1 cellular context compared by ENCODE assay signal in the genomic region with DNA sequence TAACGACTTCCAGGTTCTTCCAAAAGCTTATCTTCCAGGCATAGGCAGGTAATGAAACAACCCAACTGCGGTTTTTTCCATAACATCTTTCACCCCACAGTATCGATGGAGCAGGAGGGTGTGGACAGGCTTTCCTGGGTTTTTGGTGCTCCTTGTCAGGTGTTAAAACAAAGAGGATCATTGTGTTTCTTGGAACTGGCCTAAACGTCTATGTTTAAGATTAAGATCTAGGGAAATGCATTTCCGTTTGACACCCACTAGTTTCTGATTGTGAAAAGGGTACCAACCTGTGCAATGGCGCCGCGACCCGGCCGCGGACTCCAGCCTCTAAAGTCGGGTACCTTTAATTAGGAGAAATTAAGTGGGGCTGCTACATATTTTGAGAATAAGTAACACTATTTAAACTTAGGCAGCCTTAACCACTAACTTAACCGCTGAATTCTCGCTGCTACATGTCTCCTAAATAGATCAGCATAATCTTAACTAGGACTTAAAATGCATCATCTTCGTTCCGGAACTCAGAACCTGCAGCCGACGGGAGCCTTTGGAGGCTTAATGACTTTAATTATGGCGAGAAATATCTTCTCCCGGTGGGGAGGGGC.
TF ChIP-seq lines count a peak whose summit lies in the region.

No MANE protein-coding gene starts in this region.

TF ChIP-seq in WTC11, 78 proteins besides CTCF, POLR2A, EP300 and RAD21 (continued from another document):
- TF ChIP-seq ZSCAN18 (CRISPR knock-in tag; IDR thresholded peaks at IDR 0.05) (no peak), TEAD4 (CRISPR knock-in tag; IDR thresholded peaks at IDR 0.05) (no peak), ZNF219 (CRISPR knock-in tag; IDR thresholded peaks at IDR 0.05; ENCODE audit: borderline replicate concordance) (no peak), ZNF423 (CRISPR knock-in tag; IDR thresholded peaks at IDR 0.05) (no peak), FOXK1 (CRISPR knock-in tag; IDR thresholded peaks at IDR 0.05) (no peak), IRF2 (CRISPR knock-in tag; IDR thresholded peaks at IDR 0.05; ENCODE audit: borderline replicate concordance, low read depth) (no peak), E2F5 (CRISPR knock-in tag; IDR thresholded peaks at IDR 0.05) (no peak), PRRX2 (CRISPR knock-in tag; IDR thresholded peaks at IDR 0.05) (no peak)
TF ChIP-seq in WTC11: peak in this region for 0.
